Comparison of ENCODE assay signal across 8 cellular contexts in genomic region chr2:101003278-101003775, GRCh38. TPM values are rescaled to one million over a fixed set of nuclear protein-coding genes. Genes with fewer than 3 reads are reported as not detected.
DNase-seq lines count a peak whose midpoint lies in the region; ATAC-seq lines count a peak whose summit lies in the region.

No MANE protein-coding gene starts in this region.

- H3K4me3 Mint-ChIP-seq in activated CD4-positive, alpha-beta T cell treated with anti-CD3 and anti-CD28 coated beads, Interleukin-2, amount 10 ng/mL, durations not matched to agents 24 days and 14 days, result peak overlapping the region; percentile 100
- peak overlapping the region; percentile 99 for H3K4me3 Mint-ChIP-seq in activated naive CD8-positive, alpha-beta T cell
- H3K4me3 Mint-ChIP-seq in immature natural killer cell, result peak overlapping the region; percentile 91 to 98 (median 95)

- DNase-seq in activated CD4-positive, alpha-beta T cell treated with anti-CD3 and anti-CD28 coated beads, Interleukin-2, amount 10 ng/mL, durations not matched to agents 24 days and 14 days, result no peak
- DNase-seq in activated CD4-positive, alpha-beta T cell treated with anti-CD3 and anti-CD28 coated beads for 48 hours, result no peak
- DNase-seq in immature natural killer cell (no peak), substantia nigra (lab: John Stamatoyannopoulos, UW) (no peak), AG08395 (ENCODE audit: low spot score) (no peak)

- ATAC-seq in HG03354 (IDR thresholded peaks at IDR 0.05; ENCODE audit: poor library complexity, severe bottlenecking, unreplicated experiment), result no peak
- no peak for ATAC-seq in GM21423 (IDR thresholded peaks at IDR 0.05; ENCODE audit: unreplicated experiment)

- H3K27me3 Mint-ChIP-seq in activated CD4-positive, alpha-beta T cell treated with anti-CD3 and anti-CD28 coated beads, Interleukin-2, amount 10 ng/mL, durations not matched to agents 24 days and 14 days, result no peaks in the 10 kb centered on the region
- H3K27me3 Mint-ChIP-seq in activated naive CD8-positive, alpha-beta T cell, result no peaks in the 10 kb centered on the region
- peaks cover 5 to 11% (median 11%) of the 10 kb centered on the region in 3 donors for H3K27me3 Mint-ChIP-seq in immature natural killer cell (ENCODE audit: low read depth in 3 of 3)

- no peaks in the 10 kb centered on the region for H3K9me3 Mint-ChIP-seq in activated CD4-positive, alpha-beta T cell treated with anti-CD3 and anti-CD28 coated beads, Interleukin-2, amount 10 ng/mL, durations not matched to agents 24 days and 14 days
- no peaks in the 10 kb centered on the region for H3K9me3 Mint-ChIP-seq in activated naive CD8-positive, alpha-beta T cell (ENCODE audit: low read depth)
- H3K9me3 Mint-ChIP-seq in immature natural killer cell, result no peaks in the 10 kb centered on the region

- H3K4me1 Mint-ChIP-seq in activated CD4-positive, alpha-beta T cell treated with anti-CD3 and anti-CD28 coated beads, Interleukin-2, amount 10 ng/mL, durations not matched to agents 24 days and 14 days, result peaks cover 54% of the 10 kb centered on the region
- peaks cover 51% of the 10 kb centered on the region for H3K4me1 Mint-ChIP-seq in activated naive CD8-positive, alpha-beta T cell (ENCODE audit: low read depth)
- H3K4me1 Mint-ChIP-seq in immature natural killer cell, result peaks cover 47 to 65% of the 10 kb centered on the region in 2 donors

- H3K36me3 Mint-ChIP-seq in activated CD4-positive, alpha-beta T cell treated with anti-CD3 and anti-CD28 coated beads, Interleukin-2, amount 10 ng/mL, durations not matched to agents 24 days and 14 days (ENCODE audit: low read depth), result peaks cover 60% of the 10 kb centered on the region
- H3K36me3 Mint-ChIP-seq in activated naive CD8-positive, alpha-beta T cell, result peaks cover 35% of the 10 kb centered on the region
- H3K36me3 Mint-ChIP-seq in immature natural killer cell, result peaks cover 5 to 43% (median 23%) of the 10 kb centered on the region in 3 donors

- H3K27ac ChIP-seq in substantia nigra (ENCODE audit: low read depth, low read length, poor library complexity, severe bottlenecking), result peak overlapping the region; percentile 69

- H3K27ac Mint-ChIP-seq in activated CD4-positive, alpha-beta T cell treated with anti-CD3 and anti-CD28 coated beads, Interleukin-2, amount 10 ng/mL, durations not matched to agents 24 days and 14 days, result peak overlapping the region; percentile 96
- peak overlapping the region; percentile 98 for H3K27ac Mint-ChIP-seq in activated naive CD8-positive, alpha-beta T cell
- peak overlapping the region; percentile 93 to 99 (median 96) for H3K27ac Mint-ChIP-seq in immature natural killer cell

- intact Hi-C loops in activated CD4-positive, alpha-beta T cell treated with anti-CD3 and anti-CD28 coated beads, Interleukin-2, amount 10 ng/mL, durations not matched to agents 24 days and 14 days (cut with micrococcal nuclease), result loop anchor here (2.0 to 10.0 kb wide), 7 partner anchors 149 to 1819 kb away; partner anchors contain the start of genes CNOT11, MITD1, MRPL30 and TBC1D8

RNA-seq across cellular contexts. Expression of gene RPL31, which starts 1.2 kb away (rescaled TPM):
- 1,154 and 1,159 TPM in 2 replicates for total RNA-seq in activated CD4-positive, alpha-beta T cell treated with anti-CD3 and anti-CD28 coated beads, Interleukin-2, amount 10 ng/mL, durations not matched to agents 24 days and 14 days
- polyA plus RNA-seq in immature natural killer cell, result 1,000 to 10,000 TPM; 2,160 to 4,376 (median 2,775) TPM
